8 cellular contexts compared by ENCODE assay signal in the genomic region with DNA sequence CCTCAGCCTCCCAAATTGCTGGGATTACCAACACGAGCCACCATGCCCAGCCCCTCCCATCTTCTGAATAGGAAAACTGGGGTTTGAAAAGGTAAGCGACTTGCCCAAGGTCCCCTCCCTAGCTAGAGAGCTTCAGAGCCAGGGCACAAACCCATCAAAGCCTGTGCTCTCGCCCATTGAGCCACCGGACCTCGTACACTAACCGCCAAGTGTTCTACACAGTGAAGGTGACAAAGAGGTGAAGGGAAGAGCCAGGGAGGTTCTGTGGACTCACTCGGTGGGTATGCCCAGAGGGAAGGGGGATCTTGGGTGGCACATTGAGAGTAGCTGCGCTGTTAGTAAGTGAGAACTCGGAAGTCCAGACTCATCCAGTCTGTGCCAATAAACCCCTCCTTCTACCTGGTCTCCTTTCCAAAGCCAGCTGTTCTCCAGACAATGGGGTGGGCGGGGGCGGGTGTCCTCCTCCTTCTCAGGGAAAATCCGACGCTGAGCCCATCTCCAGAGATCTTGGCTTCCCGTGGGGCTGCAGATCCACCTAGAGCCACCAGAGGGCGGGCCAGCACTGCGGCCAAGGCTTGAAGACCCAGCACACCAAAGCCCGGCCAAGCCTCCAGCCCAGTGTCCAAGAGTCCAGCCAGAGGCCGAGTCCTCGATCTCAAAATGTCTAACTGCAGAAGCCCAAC. TPM values are rescaled to one million over a fixed set of nuclear protein-coding genes. Genes with fewer than 3 reads are reported as not detected.
DNase-seq lines count a peak whose midpoint lies in the region; ATAC-seq lines count a peak whose summit lies in the region.

No MANE protein-coding gene starts in this region.

- CTCF ChIA-PET in activated CD4-positive, alpha-beta memory T cell treated with anti-CD3 and anti-CD28 coated beads for 36 hours (lab: Charles Lee): interaction anchor here (0.7 to 6.7 kb wide), 49 partner anchors 8 to 315 kb away, joined by 3 to 185 read pairs (median 7); a partner anchor contains a TSS

- POLR2A ChIA-PET in activated CD4-positive, alpha-beta memory T cell treated with anti-CD3 and anti-CD28 coated beads for 36 hours (lab: Charles Lee): no interaction called here

- H3K4me3 Mint-ChIP-seq in activated CD4-positive, alpha-beta memory T cell treated with anti-CD3 and anti-CD28 coated beads for 36 hours: peak overlapping the region; percentile 51

- intact Hi-C loops in activated CD4-positive, alpha-beta memory T cell treated with anti-CD3 and anti-CD28 coated beads for 36 hours (cut with micrococcal nuclease): loop anchor here (1.0 to 5.0 kb wide), 3 partner anchors 23 to 70 kb away; no protein-coding TSS in a partner anchor

- ATAC-seq in GM18873 (IDR thresholded peaks at IDR 0.05; ENCODE audit: low FRiP score, unreplicated experiment): peak; percentile 58
- peak; percentile 63 for ATAC-seq in HG03342 (IDR thresholded peaks at IDR 0.05; ENCODE audit: unreplicated experiment)

- H3K27ac Mint-ChIP-seq in activated CD4-positive, alpha-beta memory T cell treated with anti-CD3 and anti-CD28 coated beads for 36 hours: no peak overlapping the region

- H3K4me1 Mint-ChIP-seq in activated CD4-positive, alpha-beta memory T cell treated with anti-CD3 and anti-CD28 coated beads for 36 hours (ENCODE audit: low read depth): peaks cover 25% of the 10 kb centered on the region

- peaks cover 36% of the 10 kb centered on the region for H3K27me3 Mint-ChIP-seq in activated CD4-positive, alpha-beta memory T cell treated with anti-CD3 and anti-CD28 coated beads for 36 hours

- H3K9me3 Mint-ChIP-seq in activated CD4-positive, alpha-beta memory T cell treated with anti-CD3 and anti-CD28 coated beads for 36 hours: no peaks in the 10 kb centered on the region

- no peaks in the 10 kb centered on the region for H3K36me3 Mint-ChIP-seq in activated CD4-positive, alpha-beta memory T cell treated with anti-CD3 and anti-CD28 coated beads for 36 hours

- DNase-seq in AML-193 (lab: John Stamatoyannopoulos, UW): peak; percentile 65 to 76
- peak; percentile 64 for DNase-seq in NCI-H748 treated with DMSO at 0.1 percent for 48 hours (lab: John Stamatoyannopoulos, UW)
- DNase-seq in activated CD4-positive, alpha-beta memory T cell treated with anti-CD3 and anti-CD28 coated beads for 36 hours: peak; percentile 84
- DNase-seq in effector CD4-positive, alpha-beta T cell: peak; percentile 69
- DNase-seq in medulla oblongata (ENCODE audit: extremely low spot score): peak; percentile 93
- peak; percentile 49 to 56 for DNase-seq in stimulated activated CD8-positive, alpha-beta memory T cell treated with anti-CD3 and anti-CD28 coated beads, Interleukin-15, amount 100 ng/mL, for 48 hours (ENCODE audit: low read depth in 2 of 2)

RNA-seq across cellular contexts. Expression of a gene that starts 3.2 kb away (rescaled TPM):
- under 1 TPM; 0.36 to 0.51 TPM for total RNA-seq in activated CD4-positive, alpha-beta memory T cell treated with anti-CD3 and anti-CD28 coated beads for 36 hours

RNA-seq across cellular contexts. Expression of a gene that starts 30.2 kb away (rescaled TPM):
- 100 to 1,000 TPM; 170 to 186 TPM for total RNA-seq in activated CD4-positive, alpha-beta memory T cell treated with anti-CD3 and anti-CD28 coated beads for 36 hours

RNA-seq across cellular contexts. Expression of a gene that starts 58.4 kb away (rescaled TPM):
- total RNA-seq in activated CD4-positive, alpha-beta memory T cell treated with anti-CD3 and anti-CD28 coated beads for 36 hours: 10 to 100 TPM; 23.1 to 23.3 TPM

Comparison
In these comparisons a context has a peak if more than half of its experiments do, and no peak if none do; other contexts are left out.
1. Peak in every context shown above with its lines: DNase-seq and ATAC-seq.